2 cellular contexts compared by ENCODE assay signal in the genomic region with DNA sequence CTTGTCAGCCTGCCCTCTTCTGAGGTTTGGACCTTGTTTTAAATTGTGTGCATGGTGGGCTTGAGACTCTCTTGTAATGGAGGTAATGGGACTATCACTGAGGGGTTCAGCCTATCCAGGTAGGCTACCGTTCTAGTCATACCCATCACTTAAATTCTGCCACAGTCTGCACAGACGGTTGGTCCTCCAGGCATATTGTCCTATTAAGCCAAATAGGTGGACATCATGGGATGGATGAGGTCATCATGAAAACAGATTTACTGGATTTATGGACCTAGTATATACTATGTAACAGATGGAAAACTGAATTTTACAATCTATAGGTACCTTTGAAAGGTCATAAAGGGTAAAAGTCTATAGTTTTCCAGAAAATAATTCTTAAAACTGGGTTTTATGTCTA.
A peak's percentile ranks its signal among the peaks of the same experiment; 100 is the strongest.
TF ChIP-seq lines count a peak whose summit lies in the region.

No MANE protein-coding gene starts in this region.

TF ChIP-seq in K562, 482 proteins besides CTCF, POLR2A, EP300 and RAD21:
- TF ChIP-seq PML (IDR thresholded peaks at IDR 0.05; ENCODE audit: low read length): no peak
- no peak for TF ChIP-seq HDAC8 (tag; IDR thresholded peaks at IDR 0.05)
- TF ChIP-seq SNIP1 (IDR thresholded peaks at IDR 0.05; ENCODE audit: low read depth): no peak
- no peak for TF ChIP-seq JUND (IDR thresholded peaks at IDR 0.05; ENCODE audit: borderline replicate concordance, low read depth, low read length)
- peak; percentile 21; the same call in 1 of the 3 replicates for TF ChIP-seq JUND (tag; IDR thresholded peaks at IDR 0.05; ENCODE audit: borderline replicate concordance, low read depth, low read length)
- TF ChIP-seq, protein P1, sequence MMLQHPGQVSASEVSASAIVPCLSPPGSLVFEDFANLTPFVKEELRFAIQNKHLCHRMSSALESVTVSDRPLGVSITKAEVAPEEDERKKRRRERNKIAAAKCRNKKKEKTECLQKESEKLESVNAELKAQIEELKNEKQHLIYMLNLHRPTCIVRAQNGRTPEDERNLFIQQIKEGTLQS (IDR thresholded peaks at IDR 0.05): peak; percentile 45
- TF ChIP-seq, protein P1 (CRISPR knock-in tag; conservative IDR thresholded peaks at IDR 0.05): no peak

TF ChIP-seq in SK-N-SH treated with all-trans-retinoic acid at 6 μM for 48 hours, 23 proteins besides CTCF, POLR2A, EP300 and RAD21:
- no peak for TF ChIP-seq GLIS3 (CRISPR knock-in tag; IDR thresholded peaks at IDR 0.05)
- TF ChIP-seq, protein P2, sequence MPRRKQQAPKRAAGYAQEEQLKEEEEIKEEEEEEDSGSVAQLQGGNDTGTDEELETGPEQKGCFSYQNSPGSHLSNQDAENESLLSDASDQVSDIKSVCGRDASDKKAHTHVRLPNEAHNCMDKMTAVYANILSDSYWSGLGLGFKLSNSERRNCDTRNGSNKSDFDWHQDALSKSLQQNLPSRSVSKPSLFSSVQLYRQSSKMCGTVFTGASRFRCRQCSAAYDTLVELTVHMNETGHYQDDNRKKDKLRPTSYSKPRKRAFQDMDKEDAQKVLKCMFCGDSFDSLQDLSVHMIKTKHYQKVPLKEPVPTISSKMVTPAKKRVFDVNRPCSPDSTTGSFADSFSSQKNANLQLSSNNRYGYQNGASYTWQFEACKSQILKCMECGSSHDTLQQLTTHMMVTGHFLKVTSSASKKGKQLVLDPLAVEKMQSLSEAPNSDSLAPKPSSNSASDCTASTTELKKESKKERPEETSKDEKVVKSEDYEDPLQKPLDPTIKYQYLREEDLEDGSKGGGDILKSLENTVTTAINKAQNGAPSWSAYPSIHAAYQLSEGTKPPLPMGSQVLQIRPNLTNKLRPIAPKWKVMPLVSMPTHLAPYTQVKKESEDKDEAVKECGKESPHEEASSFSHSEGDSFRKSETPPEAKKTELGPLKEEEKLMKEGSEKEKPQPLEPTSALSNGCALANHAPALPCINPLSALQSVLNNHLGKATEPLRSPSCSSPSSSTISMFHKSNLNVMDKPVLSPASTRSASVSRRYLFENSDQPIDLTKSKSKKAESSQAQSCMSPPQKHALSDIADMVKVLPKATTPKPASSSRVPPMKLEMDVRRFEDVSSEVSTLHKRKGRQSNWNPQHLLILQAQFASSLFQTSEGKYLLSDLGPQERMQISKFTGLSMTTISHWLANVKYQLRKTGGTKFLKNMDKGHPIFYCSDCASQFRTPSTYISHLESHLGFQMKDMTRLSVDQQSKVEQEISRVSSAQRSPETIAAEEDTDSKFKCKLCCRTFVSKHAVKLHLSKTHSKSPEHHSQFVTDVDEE (CRISPR knock-in tag; IDR thresholded peaks at IDR 0.05): no peak
- TF ChIP-seq, protein P3, sequence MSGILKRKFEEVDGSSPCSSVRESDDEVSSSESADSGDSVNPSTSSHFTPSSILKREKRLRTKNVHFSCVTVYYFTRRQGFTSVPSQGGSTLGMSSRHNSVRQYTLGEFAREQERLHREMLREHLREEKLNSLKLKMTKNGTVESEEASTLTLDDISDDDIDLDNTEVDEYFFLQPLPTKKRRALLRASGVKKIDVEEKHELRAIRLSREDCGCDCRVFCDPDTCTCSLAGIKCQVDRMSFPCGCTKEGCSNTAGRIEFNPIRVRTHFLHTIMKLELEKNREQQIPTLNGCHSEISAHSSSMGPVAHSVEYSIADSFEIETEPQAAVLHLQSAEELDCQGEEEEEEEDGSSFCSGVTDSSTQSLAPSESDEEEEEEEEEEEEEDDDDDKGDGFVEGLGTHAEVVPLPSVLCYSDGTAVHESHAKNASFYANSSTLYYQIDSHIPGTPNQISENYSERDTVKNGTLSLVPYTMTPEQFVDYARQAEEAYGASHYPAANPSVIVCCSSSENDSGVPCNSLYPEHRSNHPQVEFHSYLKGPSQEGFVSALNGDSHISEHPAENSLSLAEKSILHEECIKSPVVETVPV (CRISPR knock-in tag; IDR thresholded peaks at IDR 0.05): no peak
- no peak for TF ChIP-seq OSR1 (CRISPR knock-in tag; IDR thresholded peaks at IDR 0.05)
- no peak for TF ChIP-seq ESRRG (CRISPR knock-in tag; IDR thresholded peaks at IDR 0.05)
- no peak for TF ChIP-seq TCF4 (CRISPR knock-in tag; IDR thresholded peaks at IDR 0.05; ENCODE audit: borderline replicate concordance)
- TF ChIP-seq ZNF8 (CRISPR knock-in tag; IDR thresholded peaks at IDR 0.05): no peak
- TF ChIP-seq, protein P4, sequence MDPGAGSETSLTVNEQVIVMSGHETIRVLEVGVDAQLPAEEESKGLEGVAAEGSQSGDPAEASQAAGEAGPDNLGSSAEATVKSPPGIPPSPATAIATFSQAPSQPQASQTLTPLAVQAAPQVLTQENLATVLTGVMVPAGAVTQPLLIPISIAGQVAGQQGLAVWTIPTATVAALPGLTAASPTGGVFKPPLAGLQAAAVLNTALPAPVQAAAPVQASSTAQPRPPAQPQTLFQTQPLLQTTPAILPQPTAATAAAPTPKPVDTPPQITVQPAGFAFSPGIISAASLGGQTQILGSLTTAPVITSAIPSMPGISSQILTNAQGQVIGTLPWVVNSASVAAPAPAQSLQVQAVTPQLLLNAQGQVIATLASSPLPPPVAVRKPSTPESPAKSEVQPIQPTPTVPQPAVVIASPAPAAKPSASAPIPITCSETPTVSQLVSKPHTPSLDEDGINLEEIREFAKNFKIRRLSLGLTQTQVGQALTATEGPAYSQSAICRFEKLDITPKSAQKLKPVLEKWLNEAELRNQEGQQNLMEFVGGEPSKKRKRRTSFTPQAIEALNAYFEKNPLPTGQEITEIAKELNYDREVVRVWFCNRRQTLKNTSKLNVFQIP (CRISPR knock-in tag; IDR thresholded peaks at IDR 0.05; ENCODE audit: borderline replicate concordance, low read depth): no peak
- no peak for TF ChIP-seq CSDC2 (CRISPR knock-in tag; IDR thresholded peaks at IDR 0.05)
- no peak for TF ChIP-seq ZNF70 (CRISPR knock-in tag; IDR thresholded peaks at IDR 0.05)
- TF ChIP-seq BACH2 (CRISPR knock-in tag; IDR thresholded peaks at IDR 0.05; ENCODE audit: borderline replicate concordance): no peak
- TF ChIP-seq, protein P5, sequence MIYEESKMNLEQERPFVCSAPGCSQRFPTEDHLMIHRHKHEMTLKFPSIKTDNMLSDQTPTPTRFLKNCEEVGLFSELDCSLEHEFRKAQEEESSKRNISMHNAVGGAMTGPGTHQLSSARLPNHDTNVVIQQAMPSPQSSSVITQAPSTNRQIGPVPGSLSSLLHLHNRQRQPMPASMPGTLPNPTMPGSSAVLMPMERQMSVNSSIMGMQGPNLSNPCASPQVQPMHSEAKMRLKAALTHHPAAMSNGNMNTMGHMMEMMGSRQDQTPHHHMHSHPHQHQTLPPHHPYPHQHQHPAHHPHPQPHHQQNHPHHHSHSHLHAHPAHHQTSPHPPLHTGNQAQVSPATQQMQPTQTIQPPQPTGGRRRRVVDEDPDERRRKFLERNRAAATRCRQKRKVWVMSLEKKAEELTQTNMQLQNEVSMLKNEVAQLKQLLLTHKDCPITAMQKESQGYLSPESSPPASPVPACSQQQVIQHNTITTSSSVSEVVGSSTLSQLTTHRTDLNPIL (CRISPR knock-in tag; IDR thresholded peaks at IDR 0.05; ENCODE audit: low read depth): no peak
- no peak for TF ChIP-seq ZNF565 (CRISPR knock-in tag; conservative IDR thresholded peaks at IDR 0.05; ENCODE audit: low read depth)
- TF ChIP-seq ZFP30 (CRISPR knock-in tag; IDR thresholded peaks at IDR 0.05): no peak
- TF ChIP-seq, protein P6, sequence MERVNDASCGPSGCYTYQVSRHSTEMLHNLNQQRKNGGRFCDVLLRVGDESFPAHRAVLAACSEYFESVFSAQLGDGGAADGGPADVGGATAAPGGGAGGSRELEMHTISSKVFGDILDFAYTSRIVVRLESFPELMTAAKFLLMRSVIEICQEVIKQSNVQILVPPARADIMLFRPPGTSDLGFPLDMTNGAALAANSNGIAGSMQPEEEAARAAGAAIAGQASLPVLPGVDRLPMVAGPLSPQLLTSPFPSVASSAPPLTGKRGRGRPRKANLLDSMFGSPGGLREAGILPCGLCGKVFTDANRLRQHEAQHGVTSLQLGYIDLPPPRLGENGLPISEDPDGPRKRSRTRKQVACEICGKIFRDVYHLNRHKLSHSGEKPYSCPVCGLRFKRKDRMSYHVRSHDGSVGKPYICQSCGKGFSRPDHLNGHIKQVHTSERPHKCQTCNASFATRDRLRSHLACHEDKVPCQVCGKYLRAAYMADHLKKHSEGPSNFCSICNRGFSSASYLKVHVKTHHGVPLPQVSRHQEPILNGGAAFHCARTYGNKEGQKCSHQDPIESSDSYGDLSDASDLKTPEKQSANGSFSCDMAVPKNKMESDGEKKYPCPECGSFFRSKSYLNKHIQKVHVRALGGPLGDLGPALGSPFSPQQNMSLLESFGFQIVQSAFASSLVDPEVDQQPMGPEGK (CRISPR knock-in tag; IDR thresholded peaks at IDR 0.05; ENCODE audit: borderline replicate concordance): no peak
TF ChIP-seq in SK-N-SH treated with all-trans-retinoic acid at 6 μM for 48 hours: peak in this region for 0.
